ENCODE assay signal across 6 cellular contexts in genomic region chr17:29593546-29594440, GRCh38. TPM values are rescaled to one million over a fixed set of nuclear protein-coding genes. Genes with fewer than 3 reads are reported as not detected.
DNase-seq lines count a peak whose midpoint lies in the region; ATAC-seq and TF ChIP-seq lines count a peak whose summit lies in the region.

No MANE protein-coding gene starts in this region.

- WGBS in ectodermal cell, 2 experiments = 1% methylated on average over 71 of the region's 71 CpGs

- H3K36me3 ChIP-seq in ectodermal cell (ENCODE audit: control insufficient read depth, insufficient read depth, low read length) = no peaks in the 10 kb centered on the region

- no peak overlapping the region for H3K27ac ChIP-seq in ectodermal cell (ENCODE audit: insufficient read depth, low read depth, low read length, poor library complexity, severe bottlenecking)

- no peak for ATAC-seq in HG03108 (IDR thresholded peaks at IDR 0.05; ENCODE audit: unreplicated experiment)
- no peak for ATAC-seq in GM18502 (IDR thresholded peaks at IDR 0.05; ENCODE audit: poor library complexity, unreplicated experiment)

- peaks cover 16% of the 10 kb centered on the region for H3K27me3 ChIP-seq in ectodermal cell (ENCODE audit: control insufficient read depth, insufficient read depth, low read length, poor library complexity, severe bottlenecking)

- H3K4me1 ChIP-seq in ectodermal cell (ENCODE audit: control insufficient read depth, insufficient read depth, low read length) = peaks cover 63% of the 10 kb centered on the region

- H3K9me3 ChIP-seq in ectodermal cell (ENCODE audit: control insufficient read depth, low read length) = no peaks in the 10 kb centered on the region

- H3K4me3 ChIP-seq in ectodermal cell (ENCODE audit: insufficient read depth, low read depth, low read length) (peak overlapping the region; percentile 56), retinal pigment epithelial cell (ENCODE audit: low read length) (peak overlapping the region; percentile 68)

- peak; percentile 59 for TF ChIP-seq CTCF in retinal pigment epithelial cell (conservative IDR thresholded peaks at IDR 0.05; ENCODE audit: low read depth, low read length)

- peak; percentile 43 for DNase-seq in ELR (ENCODE audit: low read depth)
- peak; percentile 24 for DNase-seq in NCI-H510A (lab: John Stamatoyannopoulos, UW)
- no peak for DNase-seq in retinal pigment epithelial cell (ENCODE audit: low read depth)

RNA-seq across cellular contexts. Expression of gene ANKRD13B, which starts 0.9 kb away (rescaled TPM):
- polyA plus RNA-seq in ectodermal cell (2013, experiment 1 of 4) = 20.8 TPM
- 13.3 TPM for polyA plus RNA-seq in ectodermal cell (2013, experiment 2 of 4)
- polyA plus RNA-seq in ectodermal cell (2013, experiment 3 of 4) = 16.9 TPM
- polyA plus RNA-seq in ectodermal cell (2013, experiment 4 of 4) = 17.1 TPM

RNA-seq across cellular contexts. Expression of gene GIT1, which starts 4.3 kb away (rescaled TPM):
- polyA plus RNA-seq in ectodermal cell (2013, experiment 1 of 4) = 70.2 TPM
- polyA plus RNA-seq in ectodermal cell (2013, experiment 2 of 4) = 58.0 TPM
- polyA plus RNA-seq in ectodermal cell (2013, experiment 3 of 4) = 53.3 TPM
- 54.0 TPM for polyA plus RNA-seq in ectodermal cell (2013, experiment 4 of 4)

RNA-seq across cellular contexts. Expression of gene TP53I13, which starts 25.3 kb away (rescaled TPM):
- 24.8 TPM for polyA plus RNA-seq in ectodermal cell (2013, experiment 1 of 4)
- 23.0 TPM for polyA plus RNA-seq in ectodermal cell (2013, experiment 2 of 4)
- 24.5 TPM for polyA plus RNA-seq in ectodermal cell (2013, experiment 3 of 4)
- 30.6 TPM for polyA plus RNA-seq in ectodermal cell (2013, experiment 4 of 4)

RNA-seq across cellular contexts. Expression of gene ABHD15, which starts 27.0 kb away (rescaled TPM):
- 2.0 TPM for polyA plus RNA-seq in ectodermal cell (2013, experiment 1 of 4)
- 1.3 TPM for polyA plus RNA-seq in ectodermal cell (2013, experiment 2 of 4)
- polyA plus RNA-seq in ectodermal cell (2013, experiment 3 of 4) = 1.1 TPM
- polyA plus RNA-seq in ectodermal cell (2013, experiment 4 of 4) = 1.3 TPM

RNA-seq across cellular contexts. Expression of gene CORO6, which starts 28.9 kb away (rescaled TPM):
- 5.9 TPM for polyA plus RNA-seq in ectodermal cell (2013, experiment 1 of 4)
- 3.9 TPM for polyA plus RNA-seq in ectodermal cell (2013, experiment 2 of 4)
- polyA plus RNA-seq in ectodermal cell (2013, experiment 3 of 4) = 5.7 TPM
- polyA plus RNA-seq in ectodermal cell (2013, experiment 4 of 4) = 5.9 TPM
